ENCODE assay signal across 8 cellular contexts in genomic region chr3:142224482-142225072, GRCh38. TPM values are rescaled to one million over a fixed set of nuclear protein-coding genes. Genes with fewer than 3 reads are reported as not detected.
A peak's percentile ranks its signal among the peaks of the same experiment; 100 is the strongest.
DNase-seq lines count a peak whose midpoint lies in the region; ATAC-seq, FAIRE-seq and TF ChIP-seq lines count a peak whose summit lies in the region.

No MANE protein-coding gene starts in this region.

- POLR2A ChIA-PET in activated naive CD8-positive, alpha-beta T cell treated with anti-CD3 and anti-CD28 coated beads, Interleukin-2, amount 10 ng/mL, durations not matched to agents 7 days and 5 days (lab: Charles Lee), result no interaction called here

- 31% methylated on average over 10 of the region's 10 CpGs for WGBS in thymus

- peak overlapping the region; percentile 83 for H3K9ac ChIP-seq in keratinocyte (ENCODE audit: control insufficient read depth, extremely low read depth, insufficient read depth, low read length)

- peak overlapping the region; percentile 92 for H2AFZ ChIP-seq in keratinocyte (ENCODE audit: control insufficient read depth, low read length)

- no peak for ATAC-seq in activated naive CD8-positive, alpha-beta T cell treated with anti-CD3 and anti-CD28 coated beads, Interleukin-2, amount 10 ng/mL, durations not matched to agents 7 days and 5 days (ENCODE audit: low read depth)
- ATAC-seq in GM19397 (IDR thresholded peaks at IDR 0.05; ENCODE audit: unreplicated experiment), result no peak
- no peak for ATAC-seq in GM21717 (IDR thresholded peaks at IDR 0.05; ENCODE audit: unreplicated experiment)

- H3K27me3 Mint-ChIP-seq in activated T-cell treated with anti-CD3 and anti-CD28 coated beads, Interleukin-2, amount 50 U/mL, for 24 hours, result no peaks in the 10 kb centered on the region
- H3K27me3 Mint-ChIP-seq in activated naive CD8-positive, alpha-beta T cell treated with anti-CD3 and anti-CD28 coated beads, Interleukin-2, amount 10 ng/mL, durations not matched to agents 7 days and 5 days, result no peaks in the 10 kb centered on the region

- H3K27ac ChIP-seq in keratinocyte (ENCODE audit: control insufficient read depth, insufficient read depth, low read length), result peak overlapping the region; percentile 58
- no peak overlapping the region for H3K27ac ChIP-seq in thymus (ENCODE audit: low read depth)

- peaks cover 8% of the 10 kb centered on the region for H3K79me2 ChIP-seq in keratinocyte (ENCODE audit: control insufficient read depth, insufficient read depth, low read length)

- peaks cover 8% of the 10 kb centered on the region for H3K4me1 ChIP-seq in keratinocyte (ENCODE audit: control insufficient read depth, extremely low read depth, insufficient read depth, low read length)
- H3K4me1 ChIP-seq in thymus (ENCODE audit: control insufficient read depth, insufficient read depth, low read length), result peaks cover 4% of the 10 kb centered on the region

- H3K4me3 Mint-ChIP-seq in activated T-cell treated with anti-CD3 and anti-CD28 coated beads, Interleukin-2, amount 50 U/mL, for 24 hours, result peak overlapping the region; percentile 92
- H3K4me3 Mint-ChIP-seq in activated naive CD8-positive, alpha-beta T cell treated with anti-CD3 and anti-CD28 coated beads, Interleukin-2, amount 10 ng/mL, durations not matched to agents 7 days and 5 days, result peak overlapping the region; percentile 94

- dilution Hi-C loops in keratinocyte (cut with MboI; ENCODE audit: extremely low pct_ligation_motif_present, low sequenced_read_pairs), result no loop called here

- peak overlapping the region; percentile 90 for H3K4me2 ChIP-seq in keratinocyte (ENCODE audit: control insufficient read depth, extremely low read depth, insufficient read depth, low read depth, low read length)

- H3K4me1 Mint-ChIP-seq in activated T-cell treated with anti-CD3 and anti-CD28 coated beads, Interleukin-2, amount 50 U/mL, for 24 hours (ENCODE audit: low read depth), result peaks cover 20% of the 10 kb centered on the region
- peaks cover 11% of the 10 kb centered on the region for H3K4me1 Mint-ChIP-seq in activated naive CD8-positive, alpha-beta T cell treated with anti-CD3 and anti-CD28 coated beads, Interleukin-2, amount 10 ng/mL, durations not matched to agents 7 days and 5 days

- FAIRE-seq in keratinocyte (lab: Jason Lieb, UNC), result no peak

- H3K27ac Mint-ChIP-seq in activated T-cell treated with anti-CD3 and anti-CD28 coated beads, Interleukin-2, amount 50 U/mL, for 24 hours, result peak overlapping the region; percentile 93
- peak overlapping the region; percentile 54 for H3K27ac Mint-ChIP-seq in activated naive CD8-positive, alpha-beta T cell treated with anti-CD3 and anti-CD28 coated beads, Interleukin-2, amount 10 ng/mL, durations not matched to agents 7 days and 5 days

- peak overlapping the region; percentile 61 to 90 (median 77) for H3K4me3 ChIP-seq in keratinocyte (ENCODE audit: control insufficient read depth in 2 of 3, extremely low read depth in 1 of 3, insufficient read depth in 2 of 3, low read depth in 1 of 3, low read length in 3 of 3)
- peak overlapping the region; percentile 75 for H3K4me3 ChIP-seq in thymus (ENCODE audit: low read length)

- no peaks in the 10 kb centered on the region for H4K20me1 ChIP-seq in keratinocyte (ENCODE audit: control insufficient read depth, extremely low read depth, insufficient read depth, low read length)

- no peak for TF ChIP-seq CTCF in keratinocyte (optimal IDR thresholded peaks at IDR 0.05 in 1 of 3, IDR thresholded peaks at IDR 0.05 in 1 of 3, conservative IDR thresholded peaks at IDR 0.05 in 1 of 3; ENCODE audit: extremely low read depth in 1 of 3, insufficient read depth in 2 of 3, low read length in 3 of 3)

- DNase-seq in activated T-cell treated with anti-CD3 and anti-CD28 coated beads, Interleukin-2, amount 50 U/mL, for 24 hours, result no peak
- DNase-seq in activated T-cell treated with anti-CD3 and anti-CD28 coated beads for 4 hours (no peak), keratinocyte (ENCODE audit: low read depth, low spot score) (no peak), epidermal melanocyte (ENCODE audit: insufficient read length, low spot score) (no peak)
- DNase-seq in activated naive CD8-positive, alpha-beta T cell treated with anti-CD3 and anti-CD28 coated beads, Interleukin-2, amount 10 ng/mL, durations not matched to agents 7 days and 5 days, result no peak

- no peaks in the 10 kb centered on the region for H3K9me3 ChIP-seq in keratinocyte (ENCODE audit: control insufficient read depth, low read depth, low read length)
- no peaks in the 10 kb centered on the region for H3K9me3 ChIP-seq in thymus (ENCODE audit: control insufficient read depth)

- H3K27me3 ChIP-seq in keratinocyte (ENCODE audit: control insufficient read depth, extremely low read depth, insufficient read depth, low read length) (no peaks in the 10 kb centered on the region), thymus (ENCODE audit: control insufficient read depth, insufficient read depth) (no peaks in the 10 kb centered on the region)

- peaks cover 4% of the 10 kb centered on the region for H3K36me3 Mint-ChIP-seq in activated T-cell treated with anti-CD3 and anti-CD28 coated beads, Interleukin-2, amount 50 U/mL, for 24 hours (ENCODE audit: low read depth)
- H3K36me3 Mint-ChIP-seq in activated naive CD8-positive, alpha-beta T cell treated with anti-CD3 and anti-CD28 coated beads, Interleukin-2, amount 10 ng/mL, durations not matched to agents 7 days and 5 days, result peaks cover 2% of the 10 kb centered on the region

- no peaks in the 10 kb centered on the region for H3K36me3 ChIP-seq in keratinocyte (ENCODE audit: control insufficient read depth in 2 of 2, extremely low read depth in 1 of 2, insufficient read depth in 2 of 2, low read length in 2 of 2)
- no peaks in the 10 kb centered on the region for H3K36me3 ChIP-seq in thymus (ENCODE audit: control insufficient read depth, insufficient read depth)

- no peaks in the 10 kb centered on the region for H3K9me3 Mint-ChIP-seq in activated T-cell treated with anti-CD3 and anti-CD28 coated beads, Interleukin-2, amount 50 U/mL, for 24 hours
- H3K9me3 Mint-ChIP-seq in activated naive CD8-positive, alpha-beta T cell treated with anti-CD3 and anti-CD28 coated beads, Interleukin-2, amount 10 ng/mL, durations not matched to agents 7 days and 5 days, result no peaks in the 10 kb centered on the region

- no peaks in the 10 kb centered on the region for H3K9me1 ChIP-seq in keratinocyte (ENCODE audit: control insufficient read depth, extremely low read depth, insufficient read depth, low read length)

RNA-seq across cellular contexts. Expression of gene GK5, which starts 0.8 kb away (rescaled TPM):
- 10 to 100 TPM; 14.2 to 17.0 TPM for total RNA-seq in activated naive CD8-positive, alpha-beta T cell treated with anti-CD3 and anti-CD28 coated beads, Interleukin-2, amount 10 ng/mL, durations not matched to agents 7 days and 5 days
- polyA plus RNA-seq in keratinocyte (4.8 to 11.3 TPM (median 6.9 TPM) in 3 replicates), thymus (8.2 TPM)
- 19.8 TPM for polyA plus RNA-seq in keratinocyte (2011; ENCODE audit: low read depth)
- polyA plus RNA-seq in keratinocyte (2011; cell fraction: cytosol; rRNA removed), result 2.3 and 5.6 TPM in 2 replicates
- polyA plus RNA-seq in keratinocyte (2011; cell fraction: nucleus; rRNA removed), result 18.8 and 24.7 TPM in 2 replicates
- 3.8 and 7.9 TPM in 2 replicates for polyA plus RNA-seq in keratinocyte (2012; ENCODE audit: low replicate concordance)
- 1.7 to 10.9 TPM (median 5.0 TPM) in 3 replicates for polyA minus RNA-seq in keratinocyte
- polyA minus RNA-seq in keratinocyte (2011; cell fraction: cytosol; rRNA and poly(A)+ RNA removed), result 8.1 TPM
- 7.3 and 14.2 TPM in 2 replicates for polyA minus RNA-seq in keratinocyte (2011; cell fraction: nucleus; rRNA and poly(A)+ RNA removed)
